In genomic region chr3:120763601-120764000, GRCh38 we compare ENCODE assay signal across 11 cellular contexts. TPM values are rescaled to one million over a fixed set of nuclear protein-coding genes. Genes with fewer than 3 reads are reported as not detected.
DNase-seq lines count a peak whose midpoint lies in the region; ATAC-seq and TF ChIP-seq lines count a peak whose summit lies in the region.
"Had no signal": no experiment of that assay in that cellular context is flagged by ENCODE, and none has a peak within 500 bp of the region (broad histone marks: within the 10 kb centered on the region; RNA-seq: fewer than 3 reads in every experiment).

No MANE protein-coding gene starts in this region.

- CTCF ChIA-PET in GM10248 (lab: Yijun Ruan, JAX) (interaction anchor here (1.2 to 3.3 kb wide), 6 partner anchors 9 to 205 kb away, joined by 6 to 15 read pairs (median 7); no protein-coding TSS in a partner anchor), PC-3 (lab: Charles Lee) (no interaction called here)
- CTCF ChIA-PET in activated CD4-positive, alpha-beta memory T cell treated with anti-CD3 and anti-CD28 coated beads, Interleukin-2, amount 10 ng/mL, durations not matched to agents 7 days and 5 days (lab: Charles Lee): interaction anchor here (1.7 kb wide), 1 partner anchor 32 kb away, joined by 7 read pairs; no protein-coding TSS in a partner anchor

- H3K27me3 Mint-ChIP-seq in activated CD4-positive, alpha-beta memory T cell treated with anti-CD3 and anti-CD28 coated beads, Interleukin-2, amount 10 ng/mL, durations not matched to agents 7 days and 5 days: no peaks in the 10 kb centered on the region

- peaks cover 29% of the 10 kb centered on the region for H3K36me3 Mint-ChIP-seq in activated CD4-positive, alpha-beta memory T cell treated with anti-CD3 and anti-CD28 coated beads, Interleukin-2, amount 10 ng/mL, durations not matched to agents 7 days and 5 days (ENCODE audit: low read depth)

- H3K27me3 ChIP-seq in KMS-11 (ENCODE audit: insufficient read depth, low read depth) (no peaks in the 10 kb centered on the region), PC-3 (ENCODE audit: low read length) (no peaks in the 10 kb centered on the region)

- H3K4me1 ChIP-seq in KMS-11 (ENCODE audit: low read depth, poor library complexity, severe bottlenecking) (peaks cover 40% of the 10 kb centered on the region), PC-3 (ENCODE audit: insufficient read depth, low read length) (peaks cover 20% of the 10 kb centered on the region)

- H3K4me2 ChIP-seq in KMS-11 (peak overlapping the region; percentile 11; the same call in 1 of the 2 replicates), PC-3 (ENCODE audit: low read length) (no peak overlapping the region)

- H3K9me2 ChIP-seq in PC-3 (replicated peaks; ENCODE audit: low read length): no peaks in the 10 kb centered on the region

- H3F3A ChIP-seq in PC-3 (ENCODE audit: low read length, unreplicated experiment): no peaks in the 10 kb centered on the region

- no peak overlapping the region for H3K4me3 Mint-ChIP-seq in activated CD4-positive, alpha-beta memory T cell treated with anti-CD3 and anti-CD28 coated beads, Interleukin-2, amount 10 ng/mL, durations not matched to agents 7 days and 5 days

- intact Hi-C loops in PC-3 (cut with micrococcal nuclease): no loop called here

- H2AFZ ChIP-seq in KMS-11 (ENCODE audit: low read depth) (no peak overlapping the region), PC-3 (ENCODE audit: low read length) (no peak overlapping the region)

- H3K79me2 ChIP-seq in KMS-11 (ENCODE audit: insufficient read depth, low read depth) (no peaks in the 10 kb centered on the region; the same call in 1 of the 2 replicates), PC-3 (ENCODE audit: low read length) (peaks cover 75% of the 10 kb centered on the region)

- POLR2A ChIA-PET in GM10248 (lab: Yijun Ruan, JAX): no interaction called here
- POLR2A ChIA-PET in PC-3 (lab: Charles Lee; ENCODE audit: unreplicated experiment): no interaction called here
- POLR2A ChIA-PET in activated CD4-positive, alpha-beta memory T cell treated with anti-CD3 and anti-CD28 coated beads, Interleukin-2, amount 10 ng/mL, durations not matched to agents 7 days and 5 days (lab: Charles Lee): no interaction called here

- ATAC-seq in GM19438 (IDR thresholded peaks at IDR 0.05; ENCODE audit: low read depth, unreplicated experiment): peak; percentile 60
- peak; percentile 82 for ATAC-seq in HG02885 (IDR thresholded peaks at IDR 0.05; ENCODE audit: poor library complexity, unreplicated experiment)
- ATAC-seq in PC-3: no peak

- H4K20me1 ChIP-seq in KMS-11 (ENCODE audit: insufficient read depth) (no peaks in the 10 kb centered on the region), PC-3 (ENCODE audit: low read length) (0 out of 2 replicates have a peak, but pooled peaks cover 3% of the 10 kb centered on the region)

- no peak for TF ChIP-seq CTCF in GM10248 (IDR thresholded peaks at IDR 0.05; ENCODE audit: control extremely low read depth, extremely low read depth, low read depth, missing control alignments)
- no peak for TF ChIP-seq CTCF in KMS-11 (conservative IDR thresholded peaks at IDR 0.05; ENCODE audit: low read depth, low read length)
- TF ChIP-seq CTCF in PC-3 (conservative IDR thresholded peaks at IDR 0.05; ENCODE audit: low read depth, low read length): no peak

- no TSS peak for BruUV-seq in PC-3 (replicated peaks; lab: Mats Ljungman, UMichigan)

- H3K27ac Mint-ChIP-seq in activated CD4-positive, alpha-beta memory T cell treated with anti-CD3 and anti-CD28 coated beads, Interleukin-2, amount 10 ng/mL, durations not matched to agents 7 days and 5 days: no peak overlapping the region

- no peak overlapping the region for H3K27ac ChIP-seq in KMS-11
- H3K27ac ChIP-seq in PC-3 (ENCODE audit: low read length): no peak overlapping the region

- H3K9me3 Mint-ChIP-seq in activated CD4-positive, alpha-beta memory T cell treated with anti-CD3 and anti-CD28 coated beads, Interleukin-2, amount 10 ng/mL, durations not matched to agents 7 days and 5 days: peaks cover 5% of the 10 kb centered on the region

- peak; percentile 22 for DNase-seq in GM10248 (ENCODE audit: extremely low spot score)
- DNase-seq in NCI-H1092 treated with DMSO at 0.1 percent for 48 hours (lab: John Stamatoyannopoulos, UW): no peak
- DNase-seq in T-helper 2 cell: no peak
- no peak for DNase-seq in PC-3
- no peak for DNase-seq in activated CD4-positive, alpha-beta memory T cell treated with anti-CD3 and anti-CD28 coated beads, Interleukin-2, amount 10 ng/mL, durations not matched to agents 7 days and 5 days
- DNase-seq: activated effector memory CD4-positive, alpha-beta T cell treated with Interleukin-2 at 50 U/mL for 16 hours; KBM-7; stimulated activated CD4-positive, alpha-beta T cell treated with anti-CD3 and anti-CD28 coated beads, Interleukin-2, amount 100 ng/mL, for 48 hours had no signal

- H3K36me3 ChIP-seq in KMS-11 (ENCODE audit: insufficient read depth): no peaks in the 10 kb centered on the region; the same call in 1 of the 2 replicates
- H3K36me3 ChIP-seq in PC-3 (ENCODE audit: low read depth, low read length): no peaks in the 10 kb centered on the region

- peaks cover 27% of the 10 kb centered on the region for H3K4me1 Mint-ChIP-seq in activated CD4-positive, alpha-beta memory T cell treated with anti-CD3 and anti-CD28 coated beads, Interleukin-2, amount 10 ng/mL, durations not matched to agents 7 days and 5 days

- H3K4me3 ChIP-seq in KMS-11 (IDR thresholded peaks at IDR 0.05; ENCODE audit: insufficient read depth, low read depth, low read length) (no peak overlapping the region), PC-3 (ENCODE audit: low read length) (no peak overlapping the region)

- no peaks in the 10 kb centered on the region for H3K9me3 ChIP-seq in PC-3 (ENCODE audit: low read length)

- H3K9ac ChIP-seq in KMS-11 (no peak overlapping the region), PC-3 (ENCODE audit: low read length) (no peak overlapping the region)

RNA-seq across cellular contexts. Expression of gene GTF2E1, which starts 21.1 kb away (rescaled TPM):
- total RNA-seq in PC-3 (2014; rRNA removed): 10.7 and 15.2 TPM in 2 replicates
- total RNA-seq in activated CD4-positive, alpha-beta memory T cell treated with anti-CD3 and anti-CD28 coated beads, Interleukin-2, amount 10 ng/mL, durations not matched to agents 7 days and 5 days: 10 to 100 TPM; 28.7 to 34.5 TPM

RNA-seq across cellular contexts. Expression of gene RABL3, which starts 21.3 kb away (rescaled TPM):
- 21.3 and 24.3 TPM in 2 replicates for total RNA-seq in PC-3 (2014; rRNA removed)
- 10 to 100 TPM; 22.3 to 24.7 TPM for total RNA-seq in activated CD4-positive, alpha-beta memory T cell treated with anti-CD3 and anti-CD28 coated beads, Interleukin-2, amount 10 ng/mL, durations not matched to agents 7 days and 5 days
